ENCODE assay signal across 21 cellular contexts in genomic region chr6:35057449-35058030, GRCh38.
A peak's percentile ranks its signal among the peaks of the same experiment; 100 is the strongest.
DNase-seq lines count a peak whose midpoint lies in the region; ATAC-seq lines count a peak whose summit lies in the region.
"Had no signal": no experiment of that assay in that cellular context is flagged by ENCODE, and none has a peak within 500 bp of the region (broad histone marks: within the 10 kb centered on the region; RNA-seq: fewer than 3 reads in every experiment).

No MANE protein-coding gene starts in this region.

- no peaks in the 10 kb centered on the region for H3K4me1 ChIP-seq in CD4-positive, CD25-positive, alpha-beta regulatory T cell (ENCODE audit: control insufficient read depth, insufficient read depth, low read length, poor library complexity, severe bottlenecking)
- H3K4me1 ChIP-seq in right cardiac atrium (ENCODE audit: control insufficient read depth, insufficient read depth, low read length), result peaks cover 20% of the 10 kb centered on the region
- peaks cover 25% of the 10 kb centered on the region for H3K4me1 ChIP-seq in rectal smooth muscle tissue (ENCODE audit: control insufficient read depth, insufficient read depth, low read length)
- H3K4me1 ChIP-seq: uterus had no signal

- POLR2A ChIA-PET in T-cell (lab: Charles Lee), result no interaction called here

- H3K4me1 Mint-ChIP-seq in CD4-positive, CD25-positive, alpha-beta regulatory T cell, result peaks cover 0 to 2% (median 0%) of the 10 kb centered on the region in 4 donors
- peaks cover 5 to 11% (median 5%) of the 10 kb centered on the region in 3 donors for H3K4me1 Mint-ChIP-seq in T-cell

- H3K36me3 ChIP-seq in CD4-positive, CD25-positive, alpha-beta regulatory T cell (ENCODE audit: control insufficient read depth, insufficient read depth, low read length), result peaks cover 15% of the 10 kb centered on the region
- peaks cover 33% of the 10 kb centered on the region for H3K36me3 ChIP-seq in rectal smooth muscle tissue (ENCODE audit: control insufficient read depth, insufficient read depth, low read length)
- H3K36me3 ChIP-seq: uterus had no signal

- no peak for DNase-seq in CD4-positive, CD25-positive, alpha-beta regulatory T cell
- no peak for DNase-seq in right cardiac atrium
- DNase-seq in amygdala (lab: John Stamatoyannopoulos, UW), result no peak
- DNase-seq in NCI-H146 treated with DMSO at 0.1 percent for 48 hours (lab: John Stamatoyannopoulos, UW; ENCODE audit: unreplicated experiment), result no peak
- no peak for DNase-seq in T-cell
- DNase-seq: activated CD4-positive, alpha-beta T cell treated with anti-CD3 and anti-CD28 coated beads, Interleukin-2, amount 50 U/mL, for 48 hours; activated naive CD4-positive, alpha-beta T cell; COR-L47; DND-41; effector CD4-positive, alpha-beta T cell; KBM-7; NCI-H187; occipital lobe; stimulated activated naive CD8-positive, alpha-beta T cell treated with anti-CD3 and anti-CD28 coated beads, Interleukin-15, Interleukin-2, amounts not matched to agents 100 U/mL and 50 U/mL, for 24 hours; uterus had no signal

- H3K9me3 Mint-ChIP-seq in CD4-positive, CD25-positive, alpha-beta regulatory T cell, result no peaks in the 10 kb centered on the region
- no peaks in the 10 kb centered on the region for H3K9me3 Mint-ChIP-seq in T-cell
- H3K9me3 Mint-ChIP-seq: mesothelial cell of epicardium had no signal

- no peaks in the 10 kb centered on the region for H3K27me3 ChIP-seq in CD4-positive, CD25-positive, alpha-beta regulatory T cell (ENCODE audit: control insufficient read depth, insufficient read depth, low read length)
- H3K27me3 ChIP-seq in right cardiac atrium (ENCODE audit: control insufficient read depth, insufficient read depth) (no peaks in the 10 kb centered on the region), rectal smooth muscle tissue (ENCODE audit: control insufficient read depth, insufficient read depth, low read length) (no peaks in the 10 kb centered on the region)
- H3K27me3 ChIP-seq: uterus had no signal

- no peak overlapping the region for H3K9ac ChIP-seq in rectal smooth muscle tissue (ENCODE audit: low read length)

- WGBS in right cardiac atrium, result 49% methylated on average over 7 of the region's 7 CpGs

- peaks cover 19% of the 10 kb centered on the region for H3K36me3 Mint-ChIP-seq in CD4-positive, CD25-positive, alpha-beta regulatory T cell
- H3K36me3 Mint-ChIP-seq in T-cell, result peaks cover 22% of the 10 kb centered on the region

- H3K9me3 ChIP-seq in CD4-positive, CD25-positive, alpha-beta regulatory T cell (ENCODE audit: control insufficient read depth in 2 of 2, low read length in 2 of 2), result no peaks in the 10 kb centered on the region
- no peaks in the 10 kb centered on the region for H3K9me3 ChIP-seq in right cardiac atrium (ENCODE audit: control insufficient read depth, low read length)
- H3K9me3 ChIP-seq: uterus had no signal

- H3K27ac Mint-ChIP-seq in CD4-positive, CD25-positive, alpha-beta regulatory T cell, result peak overlapping the region in 2 of 3 donors; percentile 46 to 85
- no peak overlapping the region for H3K27ac Mint-ChIP-seq in T-cell
- H3K27ac Mint-ChIP-seq: mesothelial cell of epicardium had no signal

- CTCF ChIA-PET in T-cell (lab: Charles Lee), result no interaction called here

- H3K4me3 Mint-ChIP-seq in CD4-positive, CD25-positive, alpha-beta regulatory T cell, result no peak overlapping the region
- no peak overlapping the region for H3K4me3 Mint-ChIP-seq in T-cell
- H3K4me3 Mint-ChIP-seq: mesothelial cell of epicardium had no signal

- no peak overlapping the region for H3K27ac ChIP-seq in CD4-positive, CD25-positive, alpha-beta regulatory T cell (ENCODE audit: insufficient read depth, low read length, poor library complexity, severe bottlenecking)
- peak overlapping the region; percentile 57 for H3K27ac ChIP-seq in cingulate gyrus (ENCODE audit: low read depth, low read length)
- peak overlapping the region; percentile 75 for H3K27ac ChIP-seq in right cardiac atrium (ENCODE audit: low read length)
- peak overlapping the region; percentile 5 for H3K27ac ChIP-seq in rectal smooth muscle tissue (ENCODE audit: low read depth, low read length)
- H3K27ac ChIP-seq: uterus had no signal

- H3K27me3 Mint-ChIP-seq in CD4-positive, CD25-positive, alpha-beta regulatory T cell, result no peaks in the 10 kb centered on the region
- no peaks in the 10 kb centered on the region for H3K27me3 Mint-ChIP-seq in T-cell

- no peak overlapping the region for H3K4me3 ChIP-seq in CD4-positive, CD25-positive, alpha-beta regulatory T cell (ENCODE audit: low read depth, low read length)
- H3K4me3 ChIP-seq in right cardiac atrium (ENCODE audit: low read length) (no peak overlapping the region), rectal smooth muscle tissue (ENCODE audit: low read length) (no peak overlapping the region)
- H3K4me3 ChIP-seq: uterus had no signal

- no peak for ATAC-seq in CD4-positive, CD25-positive, alpha-beta regulatory T cell (ENCODE audit: low read depth in 2 of 2)
- ATAC-seq in right cardiac atrium, result peak in 1 of 2 donors; percentile 19
- no peak for ATAC-seq in HG02763 (IDR thresholded peaks at IDR 0.05; ENCODE audit: unreplicated experiment)
- no peak for ATAC-seq in T-cell (replicated peaks in 1 of 4)
- ATAC-seq: esophagus mucosa; sciatic nerve; stimulated activated naive CD8-positive, alpha-beta T cell treated with anti-CD3 and anti-CD28 coated beads, Interleukin-15, Interleukin-2, amounts not matched to agents 100 U/mL and 50 U/mL, for 24 hours had no signal

- intact Hi-C loops in right cardiac atrium (cut with DNase I), result no loop called here

Comparison
In these comparisons a context has a peak if more than half of its experiments do, and no peak if none do; other contexts are left out.
1. H3K27ac Mint-ChIP-seq: peak in CD4-positive, CD25-positive, alpha-beta regulatory T cell (2 of 3); none in T-cell (0 of 2).